Comparison of ENCODE assay signal across 29 cellular contexts in the genomic region with DNA sequence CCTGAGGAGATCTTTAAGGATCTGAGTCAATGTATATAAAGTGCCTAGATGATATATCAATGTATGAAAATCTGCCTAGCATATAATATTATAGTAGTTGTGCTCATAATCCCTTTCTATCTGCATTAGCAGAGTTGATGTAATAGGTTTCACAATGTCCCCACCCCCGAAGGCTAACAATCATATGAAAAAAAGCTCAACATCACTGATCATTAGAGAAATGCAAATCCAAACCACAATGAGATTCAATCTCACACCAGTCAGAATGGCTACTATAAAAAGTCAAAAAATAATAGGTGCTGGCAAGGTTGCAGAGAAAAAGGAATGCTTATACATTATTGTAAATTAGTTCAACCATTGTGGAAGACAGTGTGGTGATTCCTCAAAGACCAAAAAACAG.
"Had no signal": no experiment of that assay in that cellular context is flagged by ENCODE, and none has a peak within 500 bp of the region (broad histone marks: within the 10 kb centered on the region; RNA-seq: fewer than 3 reads in every experiment).

No MANE protein-coding gene starts in this region.

- H3K27ac Mint-ChIP-seq: dendritic cell treated with granulocyte-macrophage colony-stimulating factor and Interleukin-4, amounts not matched to agents 40 ng/mL and 50 ng/mL, for 4 days; effector memory CD8-positive, alpha-beta T cell; endodermal cell had no signal

- DNase-seq: cortex of kidney; dermis blood vessel endothelial cell; dorsolateral prefrontal cortex; effector CD4-positive, alpha-beta T cell; effector CD8-positive, alpha-beta T cell; effector memory CD4-positive, alpha-beta T cell; effector memory CD8-positive, alpha-beta T cell; endodermal cell; erythroblast; esophagus squamous epithelium; foreskin fibroblast; foreskin keratinocyte; foreskin melanocyte; gastrocnemius medialis; glutamatergic neuron; head of caudate nucleus; heart left ventricle; heart right ventricle; hippocampal formation had no signal

- H3K9me3 Mint-ChIP-seq: dendritic cell treated with granulocyte-macrophage colony-stimulating factor and Interleukin-4, amounts not matched to agents 40 ng/mL and 50 ng/mL, for 4 days had no signal

- H3K4me2 ChIP-seq: hepatocyte had no signal

- H3K4me1 Mint-ChIP-seq: endodermal cell had no signal

- ATAC-seq: effector memory CD8-positive, alpha-beta T cell; esophagus mucosa; foreskin keratinocyte; gastrocnemius medialis; gastroesophageal sphincter; heart left ventricle; heart right ventricle had no signal

- H3K4me1 ChIP-seq: foreskin keratinocyte had no signal

- H3K27me3 Mint-ChIP-seq: dendritic cell treated with granulocyte-macrophage colony-stimulating factor and Interleukin-4, amounts not matched to agents 40 ng/mL and 50 ng/mL, for 4 days; effector memory CD8-positive, alpha-beta T cell had no signal

- H3K4me3 ChIP-seq: coronary artery, dorsolateral prefrontal cortex, esophagus muscularis mucosa, esophagus squamous epithelium, gastrocnemius medialis, gastroesophageal sphincter, heart left ventricle, heart right ventricle, hepatocyte had no signal

- H3K4me3 Mint-ChIP-seq: dendritic cell treated with granulocyte-macrophage colony-stimulating factor and Interleukin-4, amounts not matched to agents 40 ng/mL and 50 ng/mL, for 4 days; effector memory CD8-positive, alpha-beta T cell; endodermal cell had no signal

- H3K27ac ChIP-seq: coronary artery, dorsolateral prefrontal cortex, epithelial cell of prostate, esophagus muscularis mucosa, esophagus squamous epithelium, foreskin keratinocyte, gastrocnemius medialis, gastroesophageal sphincter, heart left ventricle, heart right ventricle had no signal

- FAIRE-seq: endometrium, endothelial cell of umbilical vein, frontal cortex had no signal

- H3K79me2 ChIP-seq: hepatocyte had no signal

- H2AFZ ChIP-seq: hepatocyte had no signal

- H3K9me3 ChIP-seq: esophagus muscularis mucosa, esophagus squamous epithelium, gastrocnemius medialis, gastroesophageal sphincter, heart left ventricle, heart right ventricle had no signal

- H3K36me3 ChIP-seq: esophagus muscularis mucosa, esophagus squamous epithelium, gastrocnemius medialis, gastroesophageal sphincter, heart left ventricle, heart right ventricle had no signal

- H3K27me3 ChIP-seq: dorsolateral prefrontal cortex, esophagus muscularis mucosa, esophagus squamous epithelium, foreskin keratinocyte, gastrocnemius medialis, gastroesophageal sphincter, heart left ventricle, heart right ventricle, hepatocyte had no signal
